ENCODE assay signal across 6 cellular contexts in genomic region chr12:87238466-87238865, GRCh38.
"Had no signal": no experiment of that assay in that cellular context is flagged by ENCODE, and none has a peak within 500 bp of the region (broad histone marks: within the 10 kb centered on the region; RNA-seq: fewer than 3 reads in every experiment).

No MANE protein-coding gene starts in this region.

- H3K27ac Mint-ChIP-seq: IgD-negative memory B cell had no signal

- H3K4me3 ChIP-seq: K562 had no signal

- FAIRE-seq: HepG2, K562 had no signal

- H3K27ac ChIP-seq: HL-60 had no signal

- H3K36me3 Mint-ChIP-seq: IgD-negative memory B cell had no signal

- DNase-seq: IMR-90, KBM-7 had no signal

- H3K27me3 Mint-ChIP-seq: IgD-negative memory B cell had no signal

- H3K4me1 Mint-ChIP-seq: IgD-negative memory B cell had no signal

- H3K4me3 Mint-ChIP-seq: IgD-negative memory B cell had no signal
